Comparison of ENCODE assay signal across 8 cellular contexts in genomic region chr19:18205180-18205915, GRCh38. TPM values are rescaled to one million over a fixed set of nuclear protein-coding genes. Genes with fewer than 3 reads are reported as not detected.
DNase-seq lines count a peak whose midpoint lies in the region; ATAC-seq and TF ChIP-seq lines count a peak whose summit lies in the region.

No MANE protein-coding gene starts in this region.

- peak; percentile 61 for DNase-seq in NCI-H1105 treated with DMSO at 0.1 percent for 48 hours (lab: John Stamatoyannopoulos, UW)
- peak; percentile 50 to 53 for DNase-seq in activated CD4-positive, alpha-beta T cell treated with anti-CD3 and anti-CD28 coated beads for 4 hours
- DNase-seq in dermis blood vessel endothelial cell = peak; percentile 81
- DNase-seq in left colon = peak; percentile 81 to 86
- peak; percentile 68 for DNase-seq in stimulated activated CD4-positive, alpha-beta T cell treated with anti-CD3 and anti-CD28 coated beads, Interleukin-15, amount 100 ng/mL, for 24 hours

- intact Hi-C loops in left colon (cut with DNase I, micrococcal nuclease) = loop anchor here in 1 of 2 donors (10.0 kb wide), 1 partner anchor 119 kb away; the partner anchor contains the start of gene LSM4

- no peaks in the 10 kb centered on the region for H3K9me3 ChIP-seq in ES-I3 (ENCODE audit: control insufficient read depth, insufficient read depth, low read length)

- H3K4me1 ChIP-seq in ES-I3 (ENCODE audit: insufficient read depth, low read length) = no peaks in the 10 kb centered on the region; the same call in 1 of the 2 replicates

- H3K9ac ChIP-seq in ES-I3 (ENCODE audit: low read depth, low read length) = peak overlapping the region; percentile 78

- ATAC-seq in left colon (peak; percentile 15), GM18505 (IDR thresholded peaks at IDR 0.05; ENCODE audit: unreplicated experiment) (no peak), GM21786 (IDR thresholded peaks at IDR 0.05; ENCODE audit: unreplicated experiment) (no peak)

- no peak for TF ChIP-seq POLR2A in GM18505 (IDR thresholded peaks at IDR 0.05; ENCODE audit: borderline replicate concordance, extremely low read depth, insufficient read depth, insufficient read length)

- no peaks in the 10 kb centered on the region for H3K36me3 ChIP-seq in ES-I3 (ENCODE audit: insufficient read depth, low read length)

RNA-seq across cellular contexts. Expression of gene RAB3A, which starts 1.5 kb away (rescaled TPM):
- total RNA-seq in dermis blood vessel endothelial cell (0.17 and 0.93 TPM in 2 replicates), left colon (1 to 10 TPM; 6.3 to 6.9 TPM)

RNA-seq across cellular contexts. Expression of gene MPV17L2, which starts 12.3 kb away (rescaled TPM):
- total RNA-seq in dermis blood vessel endothelial cell = 15.3 and 19.3 TPM in 2 replicates
- total RNA-seq in left colon = 10 to 100 TPM in 1 of 2 donors, 1 to 10 TPM in 1; 9.9 to 15.4 TPM

RNA-seq across cellular contexts. Expression of gene PDE4C, which starts 20.9 kb away (rescaled TPM):
- total RNA-seq in dermis blood vessel endothelial cell (0.28 and 0.51 TPM in 2 replicates), left colon (1 to 10 TPM; 2.5 to 4.3 TPM)

RNA-seq across cellular contexts. Expression of gene IFI30, which starts 31.7 kb away (rescaled TPM):
- total RNA-seq in dermis blood vessel endothelial cell (8.0 and 8.5 TPM in 2 replicates), left colon (10 to 100 TPM; 47.5 to 79.3 TPM)

RNA-seq across cellular contexts. Expression of gene PIK3R2, which starts 52.4 kb away (rescaled TPM):
- total RNA-seq in dermis blood vessel endothelial cell (4.8 and 9.7 TPM in 2 replicates), left colon (10 to 100 TPM; 37.4 to 41.1 TPM)
